Comparison of ENCODE assay signal across 13 cellular contexts in genomic region chr5:146345578-146346366, GRCh38. TPM values are rescaled to one million over a fixed set of nuclear protein-coding genes. Genes with fewer than 3 reads are reported as not detected.
DNase-seq lines count a peak whose midpoint lies in the region; ATAC-seq, FAIRE-seq and TF ChIP-seq lines count a peak whose summit lies in the region.
"Had no signal": no experiment of that assay in that cellular context is flagged by ENCODE, and none has a peak within 500 bp of the region (broad histone marks: within the 10 kb centered on the region; RNA-seq: fewer than 3 reads in every experiment).

No MANE protein-coding gene starts in this region.

- TF ChIP-seq RAD21 in H1 (IDR thresholded peaks at IDR 0.05 in 1 of 2, conservative IDR thresholded peaks at IDR 0.05 in 1 of 2; ENCODE audit: low read depth in 2 of 2, low read length in 2 of 2): no peak

- no peak for TF ChIP-seq EP300 in H1 (IDR thresholded peaks at IDR 0.05; ENCODE audit: borderline replicate concordance in 1 of 2, low read depth in 2 of 2, low read length in 2 of 2)

- H4K5ac ChIP-seq in H1 (ENCODE audit: insufficient read length, low read depth, low read length): no peak overlapping the region

- H3K4me2 ChIP-seq in H1 (ENCODE audit: insufficient read depth in 1 of 2, low read depth in 2 of 2, low read length in 2 of 2): peak overlapping the region; percentile 88 to 97

- H3K23me2 ChIP-seq in H1 (ENCODE audit: low read depth, low read length): peaks cover 12% of the 10 kb centered on the region; the same call in 1 of the 2 replicates

- no peaks in the 10 kb centered on the region for H3K79me2 ChIP-seq in H1 (ENCODE audit: control insufficient read depth in 1 of 2, insufficient read depth in 2 of 2, low read length in 2 of 2)

- no peak for ATAC-seq in HG03565 (IDR thresholded peaks at IDR 0.05; ENCODE audit: unreplicated experiment)
- ATAC-seq in GM21825 (IDR thresholded peaks at IDR 0.05; ENCODE audit: unreplicated experiment): no peak

- H4K91ac ChIP-seq in H1 (replicated peaks; ENCODE audit: insufficient read length, low read length): no peak overlapping the region

- H3K27ac ChIP-seq in HUES64 (ENCODE audit: low read depth, low read length) (no peak overlapping the region), H1 (ENCODE audit: low read depth, low read length) (no peak overlapping the region)

- no peak for FAIRE-seq in H1 (lab: Jason Lieb, UNC)
- FAIRE-seq: GM12891 had no signal

- TF ChIP-seq CTCF in H1 (IDR thresholded peaks at IDR 0.05; ENCODE audit: control extremely low read depth in 1 of 3, insufficient read depth in 1 of 3, low read depth in 1 of 3, low read length in 3 of 3) (no peak), nephron progenitor cell (IDR thresholded peaks at IDR 0.05) (no peak)

- peak overlapping the region; percentile 51 for H3K4me3 ChIP-seq in HUES64 (ENCODE audit: low read length)
- peak overlapping the region; percentile 21 to 63 (median 30) for H3K4me3 ChIP-seq in H1 (ENCODE audit: extremely low read depth in 1 of 4, insufficient read depth in 2 of 4, low read depth in 3 of 4, low read length in 4 of 4)

- H4K20me1 ChIP-seq in H1 (replicated peaks in 1 of 2; ENCODE audit: control insufficient read depth in 1 of 2, insufficient read depth in 2 of 2, low read length in 2 of 2): peaks cover 16 to 27% of the 10 kb centered on the region in 2 experiments

- no peak overlapping the region for H2BK20ac ChIP-seq in H1 (ENCODE audit: low read length)

- DNase-seq in COLO668 (lab: John Stamatoyannopoulos, UW; ENCODE audit: unreplicated experiment): peak; percentile 4
- peak in 1 of 2 experiments; percentile 74 for DNase-seq in H1 (ENCODE audit: low read depth in 1 of 2, low spot score in 2 of 2)
- DNase-seq in nephron progenitor cell: peak; percentile 57
- DNase-seq in cardiac septum (ENCODE audit: low spot score): no peak
- no peak for DNase-seq in GOT3 (lab: John Stamatoyannopoulos, UW)
- DNase-seq: activated gamma-delta T cell, COR-L47, NCI-H1694, RPMI8226 had no signal

- H2AK5ac ChIP-seq in H1 (ENCODE audit: low read depth, low read length): no peak overlapping the region

- H3K9ac ChIP-seq in HUES64 (ENCODE audit: low read depth, low read length) (no peak overlapping the region), H1 (replicated peaks in 1 of 4; ENCODE audit: extremely low read depth in 1 of 4, low read depth in 3 of 4, low read length in 3 of 4) (no peak overlapping the region)

- H3K4me3 Mint-ChIP-seq in nephron progenitor cell: peak overlapping the region; percentile 71

- H2BK12ac ChIP-seq in H1 (ENCODE audit: low read depth, low read length): peak overlapping the region; percentile 78; the same call in 1 of the 2 replicates

- H3K4me1 ChIP-seq in HUES64 (ENCODE audit: insufficient read depth, low read length) (peaks cover 5% of the 10 kb centered on the region; the same call in 1 of the 2 replicates), H1 (replicated peaks in 1 of 4; ENCODE audit: control insufficient read depth in 3 of 4, insufficient read depth in 4 of 4, low read length in 3 of 4) (peaks cover 6 to 18% (median 10%) of the 10 kb centered on the region in 4 experiments)

- peaks cover 98% of the 10 kb centered on the region for H3K27me3 Mint-ChIP-seq in nephron progenitor cell (ENCODE audit: low read depth, poor library complexity)

- WGBS in HUES64: under 1% methylated on average over 76 of the region's 76 CpGs
- WGBS in H1 (ENCODE audit: extremely low coverage in 1 of 2, insufficient coverage in 1 of 2, insufficient read length in 1 of 2, insufficient replicate concordance in 2 of 2, low coverage in 1 of 2, low lambda C conversion rate in 2 of 2, missing lambda C conversion rate in 1 of 2), 2 experiments: 2% methylated on average over 73 of the region's 76 CpGs; no CpG with 5 or more reads in 1 of the 2 experiments

- POLR2A ChIA-PET in H1 (lab: Charles Lee; ENCODE audit: partially characterized antibody): interaction anchor here (1.5 kb wide), 1 partner anchor 10 kb away, joined by 3 read pairs; no protein-coding TSS in a partner anchor

- H3K36me3 Mint-ChIP-seq in nephron progenitor cell (ENCODE audit: low read depth): no peaks in the 10 kb centered on the region

- no peak overlapping the region for H4K8ac ChIP-seq in H1 (ENCODE audit: extremely low read depth, insufficient read depth, low read length)

- peak overlapping the region; percentile 71; the same call in 1 of the 2 replicates for H2AFZ ChIP-seq in H1 (ENCODE audit: low read length)

- peaks cover 22% of the 10 kb centered on the region for H3K4me1 Mint-ChIP-seq in nephron progenitor cell

- no peak overlapping the region for H3K27ac Mint-ChIP-seq in nephron progenitor cell

- H3K56ac ChIP-seq in H1 (replicated peaks; ENCODE audit: insufficient read length, low read depth, low read length): no peak overlapping the region

- no peaks in the 10 kb centered on the region for H3K9me3 ChIP-seq in HUES64 (ENCODE audit: insufficient read depth, low read depth, low read length)
- no peaks in the 10 kb centered on the region for H3K9me3 ChIP-seq in H1 (ENCODE audit: insufficient read depth in 2 of 2, low read depth in 1 of 2, low read length in 1 of 2)

- H2BK120ac ChIP-seq in H1 (replicated peaks; ENCODE audit: low read depth, low read length): no peak overlapping the region

- CTCF ChIA-PET in H1 (lab: Charles Lee; ENCODE audit: partially characterized antibody): interaction anchor here (2.5 kb wide), 1 partner anchor 46 kb away, joined by 6 read pairs; no protein-coding TSS in a partner anchor

- H2BK5ac ChIP-seq in H1 (ENCODE audit: low read depth, low read length): no peak overlapping the region

- H3K9me3 Mint-ChIP-seq in nephron progenitor cell: peaks cover under 1% of the 10 kb centered on the region

- H3K27me3 ChIP-seq in HUES64 (ENCODE audit: insufficient read depth, low read length) (peaks cover 97% of the 10 kb centered on the region), H1 (replicated peaks in 1 of 4; ENCODE audit: control insufficient read depth in 3 of 4, extremely low read depth in 1 of 4, insufficient read depth in 3 of 4, low read length in 3 of 4) (peaks cover 57 to 75% (median 70%) of the 10 kb centered on the region in 4 experiments)

- H3K14ac ChIP-seq in H1 (ENCODE audit: insufficient read length): no peak overlapping the region

- intact Hi-C loops in cardiac septum (cut with DNase I): no loop called here

- H3K36me3 ChIP-seq in HUES64 (ENCODE audit: insufficient read depth, low read length) (no peaks in the 10 kb centered on the region), H1 (ENCODE audit: control insufficient read depth in 2 of 4, insufficient read depth in 4 of 4, low read length in 3 of 4) (no peaks in the 10 kb centered on the region)

- H3K79me1 ChIP-seq in H1 (ENCODE audit: low read depth, low read length): no peaks in the 10 kb centered on the region

- no peak for TF ChIP-seq POLR2A in H1 (IDR thresholded peaks at IDR 0.05; ENCODE audit: control extremely low read depth in 1 of 2, low read depth in 2 of 2, low read length in 2 of 2)

- H3K18ac ChIP-seq in H1 (ENCODE audit: extremely low read depth, low read length): peak overlapping the region; percentile 78

- H3K23ac ChIP-seq in H1 (ENCODE audit: insufficient read length): no peak overlapping the region

- 0 out of 2 replicates have a peak overlapping the region, but pooled peaks have one; percentile 16 for H2BK15ac ChIP-seq in H1 (ENCODE audit: low read length)

- H3K4ac ChIP-seq in H1 (replicated peaks; ENCODE audit: insufficient read length, low read depth, low read length): no peak overlapping the region

TF ChIP-seq in H1, 55 proteins besides CTCF, POLR2A, EP300 and RAD21 (continues in another document):
- peak; percentile 59; the same call in 1 of the 2 replicates for TF ChIP-seq KDM1A (IDR thresholded peaks at IDR 0.05; ENCODE audit: borderline replicate concordance, low read length)
- TF ChIP-seq KDM4A (IDR thresholded peaks at IDR 0.05; ENCODE audit: low read depth, low read length, severe bottlenecking): peak; percentile 91
- TF ChIP-seq KDM5A (IDR thresholded peaks at IDR 0.05; ENCODE audit: low read length): no peak
- TF ChIP-seq EGR1 (IDR thresholded peaks at IDR 0.05; ENCODE audit: borderline replicate concordance, low read depth, low read length): no peak
- TF ChIP-seq SP4 (IDR thresholded peaks at IDR 0.05; ENCODE audit: low read length): no peak
- 0 out of 4 replicates have a peak, but pooled peaks of 1 of the 2 experiments have one; percentile 54 for TF ChIP-seq HDAC2 (IDR thresholded peaks at IDR 0.05; ENCODE audit: borderline replicate concordance in 1 of 2, low read depth in 2 of 2, low read length in 2 of 2)
- TF ChIP-seq ZNF274 (IDR thresholded peaks at IDR 0.05; ENCODE audit: borderline replicate concordance, extremely low read depth, low read length): no peak
- TF ChIP-seq, protein P1, sequence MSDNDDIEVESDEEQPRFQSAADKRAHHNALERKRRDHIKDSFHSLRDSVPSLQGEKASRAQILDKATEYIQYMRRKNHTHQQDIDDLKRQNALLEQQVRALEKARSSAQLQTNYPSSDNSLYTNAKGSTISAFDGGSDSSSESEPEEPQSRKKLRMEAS (IDR thresholded peaks at IDR 0.05): peak; percentile 81
- TF ChIP-seq POLR2AphosphoS5 (IDR thresholded peaks at IDR 0.05; ENCODE audit: low read depth, low read length): no peak
- TF ChIP-seq RNF2 (IDR thresholded peaks at IDR 0.05; ENCODE audit: borderline replicate concordance, low read depth, low read length, missing control alignments, poor library complexity, severe bottlenecking): peak; percentile 93
- peak; percentile 94 for TF ChIP-seq SUZ12 (IDR thresholded peaks at IDR 0.05; ENCODE audit: low read length)
- no peak for TF ChIP-seq CBX8 (IDR thresholded peaks at IDR 0.05; ENCODE audit: borderline replicate concordance, low read depth, low read length)
- no peak for TF ChIP-seq POU5F1 (IDR thresholded peaks at IDR 0.05; ENCODE audit: low read depth, low read length)
- TF ChIP-seq TAF1 (IDR thresholded peaks at IDR 0.05; ENCODE audit: low read depth, low read length): no peak
- TF ChIP-seq CTBP2 (IDR thresholded peaks at IDR 0.05; ENCODE audit: borderline replicate concordance, insufficient read depth, insufficient read length, low read length): peak; percentile 69

RNA-seq across cellular contexts. Expression of gene POU4F3, which starts 7.1 kb away (rescaled TPM):
- not detected for polyA plus RNA-seq in HUES64 (2013, experiment 1 of 2)
- polyA plus RNA-seq in HUES64 (2013, experiment 2 of 2): not detected
- 0.11 TPM in 1 of 2 replicates, not detected in the other for total RNA-seq in H1 (2021; fragmentation: NEBNext Ultra II Directional; extraction: Animal tissue kit (Norgen Biotek cat#: 25700))
- polyA plus RNA-seq in H1 (2011; rRNA removed): 0.09 and 0.22 TPM in 2 replicates
- 0.03 TPM for polyA plus RNA-seq in H1 (2011; cell fraction: cytosol; rRNA removed)
- 0.10 TPM for polyA plus RNA-seq in H1 (2011; cell fraction: nucleus; rRNA removed)
- 0.07 TPM in 1 of 4 replicates, not detected in the others for polyA plus RNA-seq in H1 (2012, experiment 1 of 2)
- not detected for polyA plus RNA-seq in H1 (2012, experiment 2 of 2)
- 0.06 TPM for polyA plus RNA-seq in H1 (2013, experiment 1 of 2)
- 0.06 TPM for polyA plus RNA-seq in H1 (2013, experiment 2 of 2)
- not detected in 2 replicates for polyA minus RNA-seq in H1 (2011; rRNA and poly(A)+ RNA removed)
- not detected for polyA minus RNA-seq in H1 (2011; cell fraction: cytosol; rRNA and poly(A)+ RNA removed)
- not detected for polyA minus RNA-seq in H1 (2011; cell fraction: nucleus; rRNA and poly(A)+ RNA removed)
- total RNA-seq in cardiac septum: not detected

Comparison
In these comparisons a context has a peak if more than half of its experiments do, and no peak if none do; other contexts are left out.
1. DNase-seq: peak in COLO668 (single experiment) and nephron progenitor cell (single experiment); none in cardiac septum (single experiment) and GOT3 (single experiment).